ENCODE assay signal across 21 cellular contexts in the genomic region with DNA sequence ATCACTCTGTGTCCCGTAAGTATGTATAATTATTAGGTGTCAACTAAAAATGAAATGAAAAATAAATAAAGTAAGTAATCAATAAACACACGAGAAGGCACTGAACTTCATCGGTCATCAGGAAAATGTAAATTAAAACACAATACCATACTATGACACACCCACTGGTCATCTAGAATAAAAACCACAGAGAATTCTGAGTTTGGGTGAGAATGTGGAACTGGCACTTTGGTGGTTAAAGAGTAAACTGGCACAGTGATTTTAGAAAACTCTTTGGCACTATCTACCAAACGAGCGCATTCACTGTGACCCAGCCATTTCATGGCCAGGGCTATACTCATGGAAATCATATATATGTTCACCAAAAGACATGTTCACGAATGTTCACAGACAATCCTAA.
"Had no signal": no experiment of that assay in that cellular context is flagged by ENCODE, and none has a peak within 500 bp of the region (broad histone marks: within the 10 kb centered on the region; RNA-seq: fewer than 3 reads in every experiment).

No MANE protein-coding gene starts in this region.

- H3K27ac Mint-ChIP-seq: activated CD8-positive, alpha-beta T cell treated with anti-CD3 and anti-CD28 coated beads for 36 hours; activated naive CD8-positive, alpha-beta T cell treated with anti-CD3 and anti-CD28 coated beads, Interleukin-2, amount 10 ng/mL, durations not matched to agents 7 days and 5 days; T-cell had no signal

- H3K36me3 ChIP-seq: adrenal gland, breast epithelium, MG63 had no signal

- H3K4me3 Mint-ChIP-seq: activated CD8-positive, alpha-beta T cell treated with anti-CD3 and anti-CD28 coated beads for 36 hours; activated naive CD8-positive, alpha-beta T cell treated with anti-CD3 and anti-CD28 coated beads, Interleukin-2, amount 10 ng/mL, durations not matched to agents 7 days and 5 days; T-cell had no signal

- H3K9me3 Mint-ChIP-seq: activated CD8-positive, alpha-beta T cell treated with anti-CD3 and anti-CD28 coated beads for 36 hours; T-cell had no signal

- H3K27ac ChIP-seq: adrenal gland, breast epithelium, SK-N-MC had no signal

- H3K36me3 Mint-ChIP-seq: activated naive CD8-positive, alpha-beta T cell treated with anti-CD3 and anti-CD28 coated beads, Interleukin-2, amount 10 ng/mL, durations not matched to agents 7 days and 5 days; T-cell had no signal

- H3K4me1 ChIP-seq: adrenal gland, breast epithelium had no signal

- ATAC-seq: activated CD4-positive, CD25-positive, alpha-beta regulatory T cell treated with anti-CD3 and anti-CD28 coated beads, Interleukin-2, amount 50 U/mL, for 24 hours; activated CD8-positive, alpha-beta T cell treated with anti-CD3 and anti-CD28 coated beads for 36 hours; T-cell had no signal

- H3K9me3 ChIP-seq: adrenal gland, breast epithelium, MG63 had no signal

- H3K27me3 Mint-ChIP-seq: activated naive CD8-positive, alpha-beta T cell treated with anti-CD3 and anti-CD28 coated beads, Interleukin-2, amount 10 ng/mL, durations not matched to agents 7 days and 5 days had no signal

- H3K27me3 ChIP-seq: adrenal gland, breast epithelium, MG63 had no signal

- H3K4me3 ChIP-seq: adrenal gland, breast epithelium, MG63, SK-N-MC had no signal

- H3K4me1 Mint-ChIP-seq: activated naive CD8-positive, alpha-beta T cell treated with anti-CD3 and anti-CD28 coated beads, Interleukin-2, amount 10 ng/mL, durations not matched to agents 7 days and 5 days; T-cell had no signal

- DNase-seq: activated CD4-positive, alpha-beta T cell treated with anti-CD3 and anti-CD28 coated beads for 4 hours; activated CD8-positive, alpha-beta memory T cell treated with anti-CD3 and anti-CD28 coated beads, Interleukin-2, amount 50 U/mL, for 4 hours; activated CD8-positive, alpha-beta T cell treated with anti-CD3 and anti-CD28 coated beads for 36 hours; activated naive CD4-positive, alpha-beta T cell treated with anti-CD3 and anti-CD28 coated beads, Interleukin-2, amount 50 U/mL, for 16 hours; activated naive CD8-positive, alpha-beta T cell treated with anti-CD3 and anti-CD28 coated beads, Interleukin-2, amount 10 ng/mL, durations not matched to agents 7 days and 5 days; adrenal gland; anterior cingulate cortex; caudate nucleus; cortex of kidney; MG63; MV-4-11; NCI-H1092 treated with DMSO at 0.1 percent for 48 hours; NCI-H1417 treated with DMSO at 0.1 percent for 48 hours; NCI-H1694 treated with DMSO at 0.1 percent for 48 hours; NCI-H2029 treated with DMSO at 0.1 percent for 48 hours; NCI-H524; SIG-M5; T-cell had no signal
